In the genomic region with DNA sequence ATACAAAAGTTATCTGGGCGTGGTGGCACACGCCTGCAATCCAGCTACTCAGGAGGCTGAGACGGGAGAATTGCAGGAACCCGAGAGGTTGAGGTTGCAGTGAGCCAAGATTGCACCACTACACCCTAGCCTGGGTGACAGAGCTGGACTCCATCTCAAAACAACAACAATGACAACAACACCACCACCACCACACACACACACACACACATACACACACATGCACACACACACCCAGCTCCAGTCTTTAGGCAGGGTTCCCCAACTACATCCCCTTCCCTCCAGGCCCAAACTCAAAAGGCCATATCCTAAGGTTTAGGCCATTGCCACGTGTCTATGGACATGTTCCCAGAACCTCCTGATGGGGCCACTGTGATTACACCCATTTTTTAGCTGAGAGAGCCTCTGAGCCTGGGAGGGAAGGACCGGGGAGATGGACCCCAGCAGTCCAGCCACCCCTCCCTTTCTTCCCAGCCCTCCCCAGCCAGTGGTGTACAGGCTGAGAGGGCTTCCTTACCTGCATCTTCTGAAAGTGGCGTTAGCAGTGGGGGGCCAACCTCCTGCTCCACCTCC, we compare ENCODE assay signal across 28 cellular contexts. TPM values are rescaled to one million over a fixed set of nuclear protein-coding genes. Genes with fewer than 3 reads are reported as not detected.
"Had no signal": no experiment of that assay in that cellular context is flagged by ENCODE, and none has a peak within 500 bp of the region (broad histone marks: within the 10 kb centered on the region; RNA-seq: fewer than 3 reads in every experiment).

No MANE protein-coding gene starts in this region.

- H3K79me2 ChIP-seq: parathyroid adenoma had no signal

- FAIRE-seq: endothelial cell of umbilical vein, frontal cortex, islet of Langerhans had no signal

- H3K4me3 ChIP-seq: coronary artery, heart right ventricle, psoas muscle, stomach, thoracic aorta had no signal

- H3K9ac ChIP-seq: parathyroid adenoma had no signal

- H3K36me3 ChIP-seq: heart right ventricle, stomach, thoracic aorta had no signal

- H3K27ac ChIP-seq: coronary artery, heart right ventricle, parathyroid adenoma, psoas muscle, stomach, thoracic aorta had no signal

- H3K4me3 Mint-ChIP-seq: endodermal cell, naive B cell had no signal

- H3K27ac Mint-ChIP-seq: endodermal cell, nephron had no signal

- H3K36me3 Mint-ChIP-seq: naive B cell had no signal

- H2AFZ ChIP-seq: parathyroid adenoma had no signal

- ATAC-seq: heart right ventricle, psoas muscle, sciatic nerve had no signal

- DNase-seq: effector CD4-positive, alpha-beta T cell; endodermal cell; erythroblast; heart right ventricle; hypothalamus; kidney glomerular epithelial cell; mesendoderm; naive B cell; nucleus accumbens; psoas muscle; retina; stimulated activated CD4-positive, alpha-beta T cell treated with anti-CD3 and anti-CD28 coated beads, Interleukin-2, amount 100 ng/mL, for 24 hours; stimulated activated naive CD4-positive, alpha-beta T cell; stomach; substantia nigra; trophoblast cell had no signal

- H3K9me3 ChIP-seq: psoas muscle, stomach, thoracic aorta had no signal

- H3K9me3 Mint-ChIP-seq: endodermal cell, nephron had no signal

RNA-seq across cellular contexts. Expression of a gene that starts 13.4 kb away (rescaled TPM):
- total RNA-seq: cerebellum, frontal cortex, skeletal muscle tissue, thoracic aorta, urinary bladder had no signal
- polyA plus RNA-seq: heart right ventricle, liver, stomach, urinary bladder had no signal
